8 cellular contexts compared by ENCODE assay signal in the genomic region with DNA sequence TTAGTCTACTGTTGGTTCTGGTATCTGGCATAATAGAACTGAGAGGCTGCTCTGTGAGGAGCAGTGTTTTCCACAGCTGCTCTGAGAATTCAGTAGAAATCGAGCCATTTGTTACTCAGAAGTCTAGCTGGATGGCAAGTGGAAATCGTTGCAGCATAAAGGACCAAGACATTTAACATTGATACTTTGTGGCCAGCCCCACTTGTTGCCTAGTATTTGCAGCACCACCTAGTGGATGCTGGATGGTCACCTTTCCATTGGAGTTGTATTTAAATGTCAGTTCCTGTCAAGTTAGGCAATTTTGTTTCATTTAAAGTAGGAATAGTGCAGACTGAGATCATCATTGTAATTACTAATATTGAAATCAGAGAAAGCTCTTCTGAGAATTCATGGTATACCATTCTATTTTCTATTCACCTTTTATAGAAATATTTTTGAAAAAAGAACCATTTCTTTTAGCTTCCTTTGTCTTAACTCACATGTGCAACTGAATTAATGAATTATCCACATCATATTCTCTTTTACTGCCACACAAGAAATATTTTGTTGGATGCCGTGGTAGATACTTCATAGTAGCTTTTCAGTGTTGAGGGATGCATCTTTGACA.
DNase-seq lines count a peak whose midpoint lies in the region; ATAC-seq and TF ChIP-seq lines count a peak whose summit lies in the region.

No MANE protein-coding gene starts in this region.

- H2AFZ ChIP-seq in HCT116 (ENCODE audit: low read depth, low read length, poor library complexity, severe bottlenecking): no peak overlapping the region

- H3K4me3 ChIP-seq in GM12864 (ENCODE audit: low read depth, low read length) (no peak overlapping the region), HCT116 (replicated peaks in 1 of 2; ENCODE audit: low read depth in 1 of 2, low read length in 2 of 2) (no peak overlapping the region), cardiac fibroblast (replicated peaks in 1 of 2; ENCODE audit: low read depth in 2 of 2, low read length in 2 of 2) (no peak overlapping the region)

- no peak overlapping the region for H3K4me2 ChIP-seq in HCT116 (ENCODE audit: low read length)

- 0 out of 4 replicates have a peak, but pooled peaks cover 0 to 4% of the 10 kb centered on the region in 2 experiments for H3K36me3 ChIP-seq in HCT116 (ENCODE audit: control insufficient read depth in 1 of 2, insufficient read depth in 2 of 2, low read length in 2 of 2)

- RAD21 ChIA-PET in HCT116 (lab: Charles Lee; ENCODE audit: low non-redundant PET in 1 of 2, low total read pairs in 2 of 2, uncharacterized antibody in 2 of 2, unreplicated experiment in 2 of 2): interaction anchor here in 1 of 2 experiments (0.6 kb wide), 1 partner anchor 314 kb away, joined by 3 read pairs; no protein-coding TSS in a partner anchor

- CTCF ChIA-PET in HCT116 (lab: Charles Lee): interaction anchor here (0.5 to 3.6 kb wide), 17 partner anchors 9 to 1111 kb away, joined by 3 to 27 read pairs (median 5); a partner anchor contains a TSS

- peaks cover 13% of the 10 kb centered on the region; the same call in 1 of the 2 replicates for H4K20me1 ChIP-seq in HCT116 (ENCODE audit: insufficient read depth)

- DNase-seq in GM12864 (ENCODE audit: low read depth): peak; percentile 60
- peak; percentile 43 for DNase-seq in HCT116 (ENCODE audit: low read depth, low spot score)
- peak; percentile 27 for DNase-seq in NCI-H1105 (lab: John Stamatoyannopoulos, UW)
- DNase-seq in UCSD-AML1 (lab: John Stamatoyannopoulos, UW; ENCODE audit: unreplicated experiment): peak; percentile 31
- DNase-seq in cardiac fibroblast (ENCODE audit: low read depth in 2 of 2): peak; percentile 77 to 81
- peak; percentile 84 for DNase-seq in left kidney (ENCODE audit: low read depth, low spot score)
- DNase-seq in stimulated activated CD8-positive, alpha-beta memory T cell treated with anti-CD3 and anti-CD28 coated beads, Interleukin-12 subunit alpha, Interleukin-12 subunit beta, amount 100 ng/mL, for 1 hour (ENCODE audit: low read depth): peak; percentile 26
- no peak for DNase-seq in NCI-H128 (lab: John Stamatoyannopoulos, UW; ENCODE audit: unreplicated experiment)

- TF ChIP-seq POLR2A in HCT116 (IDR thresholded peaks at IDR 0.05; ENCODE audit: borderline replicate concordance, extremely low read depth, insufficient read depth, insufficient read length): no peak

- no peaks in the 10 kb centered on the region for H3K9me2 ChIP-seq in HCT116 (ENCODE audit: insufficient read depth)

- TF ChIP-seq RAD21 in HCT116 (IDR thresholded peaks at IDR 0.05; ENCODE audit: low read depth): peak; percentile 58

- TF ChIP-seq CTCF in GM12864 (IDR thresholded peaks at IDR 0.05; ENCODE audit: low read depth, low read length, missing control alignments): peak; percentile 79
- TF ChIP-seq CTCF in HCT116 (IDR thresholded peaks at IDR 0.05 in 2 of 3, conservative IDR thresholded peaks at IDR 0.05 in 1 of 3; ENCODE audit: borderline replicate concordance in 1 of 3, insufficient read depth in 1 of 3, low read depth in 2 of 3, low read length in 2 of 3): peak; percentile 36 to 84 (median 82); a peak in 5 of 6 replicates
- TF ChIP-seq CTCF in cardiac fibroblast (IDR thresholded peaks at IDR 0.05; ENCODE audit: low read depth, low read length): peak; percentile 79

- H3K9ac ChIP-seq in HCT116 (ENCODE audit: low read length): no peak overlapping the region

- H3K9me3 ChIP-seq in HCT116 (ENCODE audit: control insufficient read depth in 1 of 2, insufficient read depth in 1 of 2, low read depth in 1 of 2, low read length in 2 of 2): no peaks in the 10 kb centered on the region

- POLR2A ChIA-PET in HCT116 (lab: Charles Lee): no interaction called here

- ATAC-seq in HCT116: peak; percentile 88

- H3K27me3 ChIP-seq in HCT116 (ENCODE audit: insufficient read depth, low read length): no peaks in the 10 kb centered on the region

- peaks cover 0 to 6% of the 10 kb centered on the region in 2 experiments; a peak in 1 of 4 replicates for H3K4me1 ChIP-seq in HCT116 (ENCODE audit: control insufficient read depth in 1 of 2, insufficient read depth in 2 of 2, low read length in 2 of 2)

- intact Hi-C loops in HCT116 (cut with micrococcal nuclease): loop anchor here (5.0 kb wide), 1 partner anchor 64 kb away; a partner anchor contains a TSS

- peaks cover 86% of the 10 kb centered on the region for H3K79me2 ChIP-seq in HCT116 (ENCODE audit: insufficient read depth, low read length)

- H3K27ac ChIP-seq in HCT116 (ENCODE audit: low read depth, low read length): no peak overlapping the region

- no TSS peak for BruUV-seq in HCT116 (replicated peaks; lab: Mats Ljungman, UMichigan)

TF ChIP-seq in HCT116, 20 proteins besides CTCF, POLR2A, EP300 and RAD21:
- TF ChIP-seq SRF (IDR thresholded peaks at IDR 0.05; ENCODE audit: low read depth) (no peak), TCF7L2 (IDR thresholded peaks at IDR 0.05; ENCODE audit: borderline replicate concordance, extremely low read depth, insufficient read depth, insufficient read length) (no peak), CBX3 (IDR thresholded peaks at IDR 0.05; ENCODE audit: low read depth) (0 out of 2 replicates have a peak, but pooled peaks have one; percentile 51)
- TF ChIP-seq, protein P1, sequence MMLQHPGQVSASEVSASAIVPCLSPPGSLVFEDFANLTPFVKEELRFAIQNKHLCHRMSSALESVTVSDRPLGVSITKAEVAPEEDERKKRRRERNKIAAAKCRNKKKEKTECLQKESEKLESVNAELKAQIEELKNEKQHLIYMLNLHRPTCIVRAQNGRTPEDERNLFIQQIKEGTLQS (IDR thresholded peaks at IDR 0.05): no peak
